1 cellular context compared by ENCODE assay signal in genomic region chr20:4329232-4329631, GRCh38.
TF ChIP-seq lines count a peak whose summit lies in the region.

No MANE protein-coding gene starts in this region.

TF ChIP-seq in WTC11, 78 proteins besides CTCF, POLR2A, EP300 and RAD21 (continued from another document):
- TF ChIP-seq ZNF425 (CRISPR knock-in tag; conservative IDR thresholded peaks at IDR 0.05) = no peak
- TF ChIP-seq SP1 (CRISPR knock-in tag; conservative IDR thresholded peaks at IDR 0.05) = no peak
- no peak for TF ChIP-seq NR2C2 (CRISPR knock-in tag; IDR thresholded peaks at IDR 0.05)
- TF ChIP-seq ESRRA (CRISPR knock-in tag; IDR thresholded peaks at IDR 0.05; ENCODE audit: borderline replicate concordance) = no peak
- TF ChIP-seq IRF2 (CRISPR knock-in tag; IDR thresholded peaks at IDR 0.05; ENCODE audit: borderline replicate concordance, low read depth) = no peak
- no peak for TF ChIP-seq NFATC4 (CRISPR knock-in tag; IDR thresholded peaks at IDR 0.05)
- TF ChIP-seq EMX1 (CRISPR knock-in tag; IDR thresholded peaks at IDR 0.05) = no peak
